In genomic region chr10:117804470-117805011, GRCh38 we compare ENCODE assay signal across 13 cellular contexts.
DNase-seq lines count a peak whose midpoint lies in the region; ATAC-seq lines count a peak whose summit lies in the region.
"Had no signal": no experiment of that assay in that cellular context is flagged by ENCODE, and none has a peak within 500 bp of the region (broad histone marks: within the 10 kb centered on the region; RNA-seq: fewer than 3 reads in every experiment).

No MANE protein-coding gene starts in this region.

- H3K36me3 ChIP-seq in skeletal muscle satellite cell (ENCODE audit: insufficient read depth, low read length), result no peaks in the 10 kb centered on the region
- H3K36me3 ChIP-seq: brain microvascular endothelial cell had no signal

- peaks cover 10% of the 10 kb centered on the region for H3K4me1 ChIP-seq in skeletal muscle satellite cell (ENCODE audit: control insufficient read depth, insufficient read depth, low read length)

- DNase-seq in NCI-H1417 (lab: John Stamatoyannopoulos, UW) (peak in 2 of 3 experiments; percentile 26 to 46), NCI-H1417 treated with DMSO at 0.1 percent for 48 hours (lab: John Stamatoyannopoulos, UW) (no peak), NCI-H446 treated with DMSO at 0.1 percent for 48 hours (lab: John Stamatoyannopoulos, UW) (peak; percentile 44), hypothalamus (lab: John Stamatoyannopoulos, UW) (peak in 38 of 51 donors; percentile 2 to 82 (median 35)), left ventricle myocardium superior (no peak), HPDE6-E6E7 (ENCODE audit: extremely low spot score) (no peak), COR-L47 (lab: John Stamatoyannopoulos, UW) (no peak)
- DNase-seq: activated CD4-positive, CD25-positive, alpha-beta regulatory T cell; brain microvascular endothelial cell; DMS153; stimulated activated naive CD4-positive, alpha-beta T cell treated with Interleukin-2 at 50 U/mL for 16 hours had no signal

- H3K9ac ChIP-seq in skeletal muscle satellite cell (ENCODE audit: low read depth, low read length), result peak overlapping the region; percentile 21

- peak overlapping the region; percentile 47 for H3K4me3 ChIP-seq in skeletal muscle satellite cell (ENCODE audit: low read length)
- H3K4me3 ChIP-seq: SK-N-MC had no signal

- intact Hi-C loops in left ventricle myocardium superior (cut with micrococcal nuclease), result no loop called here

- H3K27me3 ChIP-seq in skeletal muscle satellite cell (ENCODE audit: control insufficient read depth, insufficient read depth, low read length), result peaks cover 8% of the 10 kb centered on the region
- H3K27me3 ChIP-seq: brain microvascular endothelial cell had no signal

- no peaks in the 10 kb centered on the region for H3K9me3 ChIP-seq in skeletal muscle satellite cell (replicated peaks; ENCODE audit: low read length)

- ATAC-seq in left ventricle myocardium superior, result no peak

- H3K4me2 ChIP-seq in skeletal muscle satellite cell (ENCODE audit: low read length), result peak overlapping the region; percentile 71

Comparison
In these comparisons a context has a peak if more than half of its experiments do, and no peak if none do; other contexts are left out.
1. DNase-seq: peak in NCI-H1417 (2 of 3), NCI-H446 treated with DMSO at 0.1 percent for 48 hours (single experiment) and hypothalamus (38 of 51); none in NCI-H1417 treated with DMSO at 0.1 percent for 48 hours (single experiment), left ventricle myocardium superior (single experiment), HPDE6-E6E7 (single experiment) and COR-L47 (single experiment).